In genomic region chr4:38531126-38531737, GRCh38 we compare ENCODE assay signal across 14 cellular contexts.
DNase-seq lines count a peak whose midpoint lies in the region; ATAC-seq and TF ChIP-seq lines count a peak whose summit lies in the region.
"Had no signal": no experiment of that assay in that cellular context is flagged by ENCODE, and none has a peak within 500 bp of the region (broad histone marks: within the 10 kb centered on the region; RNA-seq: fewer than 3 reads in every experiment).

No MANE protein-coding gene starts in this region.

- no peak overlapping the region for H3K27ac ChIP-seq in smooth muscle cell (ENCODE audit: low read depth)
- H3K27ac ChIP-seq: left ventricle myocardium inferior, thoracic aorta had no signal

- no peaks in the 10 kb centered on the region for H3K27me3 ChIP-seq in smooth muscle cell (ENCODE audit: low read depth)

- WGBS in smooth muscle cell (ENCODE audit: low lambda C conversion rate), result 63% methylated on average over 5 of the region's 5 CpGs

- TF ChIP-seq CTCF in smooth muscle cell (IDR thresholded peaks at IDR 0.05; ENCODE audit: borderline replicate concordance, insufficient read depth, poor library complexity, severe bottlenecking), result no peak

- H3K4me1 ChIP-seq in smooth muscle cell (ENCODE audit: low read depth), result peaks cover 9% of the 10 kb centered on the region

- intact Hi-C loops in left ventricle myocardium superior (cut with micrococcal nuclease), result no loop called here

- no peaks in the 10 kb centered on the region for H3K36me3 ChIP-seq in smooth muscle cell (ENCODE audit: low read depth)
- H3K36me3 ChIP-seq: left ventricle myocardium inferior, thoracic aorta had no signal

- H3K9me3 ChIP-seq in smooth muscle cell (replicated peaks; ENCODE audit: low read depth), result no peaks in the 10 kb centered on the region
- H3K9me3 ChIP-seq: left ventricle myocardium inferior, thoracic aorta had no signal

- no peak for ATAC-seq in left ventricle myocardium superior

- no peak overlapping the region for H3K4me3 ChIP-seq in smooth muscle cell
- H3K4me3 ChIP-seq: left ventricle myocardium inferior, thoracic aorta had no signal

- peak overlapping the region; percentile 23 for H3K4me2 ChIP-seq in smooth muscle cell

- DNase-seq in T-helper 1 cell (no peak), NCI-H345 treated with DMSO at 0.1 percent for 48 hours (lab: John Stamatoyannopoulos, UW; ENCODE audit: unreplicated experiment) (peak; percentile 26), fibroblast of peridontal ligament (ENCODE audit: extremely low read depth) (peak; percentile 60), smooth muscle cell (lab: John Stamatoyannopoulos, UW; ENCODE audit: unreplicated experiment) (no peak), HuH-7.5 (ENCODE audit: low spot score) (no peak), left ventricle myocardium superior (no peak)
- no peak for DNase-seq in activated effector memory CD4-positive, alpha-beta T cell treated with Interleukin-2 at 50 U/mL for 16 hours
- DNase-seq: ACHN; activated CD8-positive, alpha-beta memory T cell treated with anti-CD3 and anti-CD28 coated beads, Interleukin-2, amount 50 U/mL, for 48 hours; HFFc6; left ventricle myocardium inferior; SIG-M5 had no signal

- H3K4me3 Mint-ChIP-seq in T-helper 1 cell treated with Interleukin-12 subunit alpha and Interleukin-12 subunit beta and Interleukin-4 antibody, amounts not matched to agents 30 μg/mL and 1 μg/mL, for 36 hours, result no peak overlapping the region
- H3K4me3 Mint-ChIP-seq: HFFc6 had no signal

- H3K9ac ChIP-seq in smooth muscle cell (ENCODE audit: low read depth), result no peak overlapping the region

- H3K27me3 Mint-ChIP-seq in T-helper 1 cell treated with Interleukin-12 subunit alpha and Interleukin-12 subunit beta and Interleukin-4 antibody, amounts not matched to agents 30 μg/mL and 1 μg/mL, for 36 hours (ENCODE audit: low read depth), result peaks cover 23% of the 10 kb centered on the region

- peak overlapping the region; percentile 15 for H2AFZ ChIP-seq in smooth muscle cell (ENCODE audit: low read depth)

- peaks cover 4% of the 10 kb centered on the region for H3K9me3 Mint-ChIP-seq in T-helper 1 cell treated with Interleukin-12 subunit alpha and Interleukin-12 subunit beta and Interleukin-4 antibody, amounts not matched to agents 30 μg/mL and 1 μg/mL, for 36 hours
- H3K9me3 Mint-ChIP-seq: HFFc6 had no signal

- no peaks in the 10 kb centered on the region for H4K20me1 ChIP-seq in smooth muscle cell (ENCODE audit: low read depth)

- H3F3A ChIP-seq in smooth muscle cell (ENCODE audit: low read depth), result no peaks in the 10 kb centered on the region

- peaks cover 29% of the 10 kb centered on the region for H3K4me1 Mint-ChIP-seq in T-helper 1 cell treated with Interleukin-12 subunit alpha and Interleukin-12 subunit beta and Interleukin-4 antibody, amounts not matched to agents 30 μg/mL and 1 μg/mL, for 36 hours (ENCODE audit: low read depth)

- H3K79me2 ChIP-seq in smooth muscle cell (ENCODE audit: low read depth), result no peaks in the 10 kb centered on the region

- H3K27ac Mint-ChIP-seq in T-helper 1 cell treated with Interleukin-12 subunit alpha and Interleukin-12 subunit beta and Interleukin-4 antibody, amounts not matched to agents 30 μg/mL and 1 μg/mL, for 36 hours, result peak overlapping the region; percentile 65
- H3K27ac Mint-ChIP-seq: HFFc6 had no signal

- H3K36me3 Mint-ChIP-seq in T-helper 1 cell treated with Interleukin-12 subunit alpha and Interleukin-12 subunit beta and Interleukin-4 antibody, amounts not matched to agents 30 μg/mL and 1 μg/mL, for 36 hours (ENCODE audit: low read depth), result peaks cover 14% of the 10 kb centered on the region

Comparison
In these comparisons a context has a peak if more than half of its experiments do, and no peak if none do; other contexts are left out.
1. DNase-seq: peak in NCI-H345 treated with DMSO at 0.1 percent for 48 hours (single experiment) and fibroblast of peridontal ligament (single experiment); none in T-helper 1 cell (0 of 5), smooth muscle cell (single experiment), HuH-7.5 (single experiment), left ventricle myocardium superior (single experiment) and activated effector memory CD4-positive, alpha-beta T cell treated with Interleukin-2 at 50 U/mL for 16 hours (single experiment).